In genomic region chr6:156552849-156553248, GRCh38 we compare ENCODE assay signal across 32 cellular contexts.
"Had no signal": no experiment of that assay in that cellular context is flagged by ENCODE, and none has a peak within 500 bp of the region (broad histone marks: within the 10 kb centered on the region; RNA-seq: fewer than 3 reads in every experiment).

No MANE protein-coding gene starts in this region.

- ATAC-seq: activated CD8-positive, alpha-beta T cell treated with anti-CD3 and anti-CD28 coated beads for 36 hours; activated naive CD4-positive, alpha-beta T cell treated with anti-CD3 and anti-CD28 coated beads, Interleukin-2, amount 50 U/mL, for 72 hours; activated T-cell treated with anti-CD3 and anti-CD28 coated beads, Interleukin-2, amount 50 U/mL, for 4 hours; activated T-cell treated with anti-CD3 and anti-CD28 coated beads, Interleukin-2, amount 50 U/mL, for 72 hours; activated T-helper 17 cell treated with anti-CD3 and anti-CD28 coated beads, Interleukin-2, amount 50 U/mL, for 72 hours had no signal

- H3K27me3 ChIP-seq: adrenal gland, ascending aorta, cardiac muscle cell had no signal

- DNase-seq: activated B cell treated with CpG ODN at 0.5 μM for 24 hours; activated CD4-positive, alpha-beta memory T cell treated with anti-CD3 and anti-CD28 coated beads for 36 hours; activated CD4-positive, alpha-beta T cell treated with anti-CD3 and anti-CD28 coated beads for 4 hours; activated CD4-positive, alpha-beta T cell treated with anti-CD3 and anti-CD28 coated beads, Interleukin-2, amount 10 ng/mL, durations not matched to agents 24 days and 14 days; activated CD4-positive, alpha-beta T cell treated with anti-CD3 and anti-CD28 coated beads, Interleukin-2, amount 50 U/mL, for 1 hour; activated CD4-positive, alpha-beta T cell treated with anti-CD3 and anti-CD28 coated beads, Interleukin-2, amount 50 U/mL, for 4 hours; activated CD4-positive, CD25-positive, alpha-beta regulatory T cell treated with anti-CD3 and anti-CD28 coated beads, Interleukin-2, amount 50 U/mL, for 72 hours; activated CD8-positive, alpha-beta memory T cell treated with anti-CD3 and anti-CD28 coated beads, Interleukin-2, amount 50 U/mL, for 4 hours; activated CD8-positive, alpha-beta T cell treated with anti-CD3 and anti-CD28 coated beads for 36 hours; activated effector memory CD4-positive, alpha-beta T cell treated with anti-CD3 and anti-CD28 coated beads, Interleukin-2, amount 50 U/mL, for 16 hours; activated gamma-delta T cell treated with Interleukin-2 at 50 U/mL for 16 hours; activated naive CD4-positive, alpha-beta T cell; activated naive CD4-positive, alpha-beta T cell treated with anti-CD3 and anti-CD28 coated beads for 36 hours; activated naive CD4-positive, alpha-beta T cell treated with anti-CD3 and anti-CD28 coated beads, Interleukin-2, amount 50 U/mL, for 16 hours; activated naive CD8-positive, alpha-beta T cell treated with anti-CD3 and anti-CD28 coated beads for 36 hours; activated T-cell treated with anti-CD3 and anti-CD28 coated beads for 4 hours; activated T-cell treated with anti-CD3 and anti-CD28 coated beads, Interleukin-2, amount 50 U/mL, for 1 hour; activated T-cell treated with anti-CD3 and anti-CD28 coated beads, Interleukin-2, amount 50 U/mL, for 4 hours; activated T-cell treated with anti-CD3 and anti-CD28 coated beads, Interleukin-2, amount 50 U/mL, for 72 hours; adrenal gland; amniotic stem cell; cerebellar nuclear complex; T-helper 1 cell; T-helper 2 cell; T-helper 9 cell had no signal

- H3K36me3 ChIP-seq: adrenal gland, ascending aorta, cardiac muscle cell had no signal

- H3K9me3 ChIP-seq: adrenal gland, ascending aorta had no signal

- FAIRE-seq: bronchial epithelial cell, TTC549 had no signal

- H3K4me3 ChIP-seq: adrenal gland, ascending aorta, cardiac muscle cell had no signal

- H3K27ac ChIP-seq: adrenal gland, ascending aorta, cardiac muscle cell, VCaP had no signal

- H3K4me1 ChIP-seq: adrenal gland, ascending aorta had no signal
